7 cellular contexts compared by ENCODE assay signal in genomic region chr17:75154195-75155106, GRCh38. TPM values are rescaled to one million over a fixed set of nuclear protein-coding genes. Genes with fewer than 3 reads are reported as not detected.
A peak's percentile ranks its signal among the peaks of the same experiment; 100 is the strongest.
DNase-seq lines count a peak whose midpoint lies in the region; ATAC-seq, FAIRE-seq and TF ChIP-seq lines count a peak whose summit lies in the region.

Gene JPT1 (minus strand): TSS chr17:75154512. CDS start chr17:75154397, 115 bp downstream.

- H3K9ac ChIP-seq in astrocyte (ENCODE audit: low read length) = peak within 1 kb of the TSS; percentile 96

- H3K27ac ChIP-seq in astrocyte (ENCODE audit: low read depth, low read length) (peak within 1 kb of the TSS; percentile 77), hepatocyte (peak within 1 kb of the TSS; percentile 80)

- no peaks in the 10 kb centered on the region for H3K36me3 ChIP-seq in astrocyte (ENCODE audit: insufficient read depth, low read length)
- H3K36me3 ChIP-seq in hepatocyte (replicated peaks; ENCODE audit: insufficient read depth, low read depth) = no peaks in the 10 kb centered on the region

- no peaks in the 10 kb centered on the region for H3K27me3 Mint-ChIP-seq in astrocyte (ENCODE audit: low read depth, unreplicated experiment)

- H3K4me2 ChIP-seq in astrocyte (ENCODE audit: low read length) (peak within 1 kb of the TSS; percentile 92), hepatocyte (peak within 1 kb of the TSS; percentile 76)

- no peaks in the 10 kb centered on the region for H3K9me3 Mint-ChIP-seq in astrocyte (ENCODE audit: unreplicated experiment)

- H3K4me3 ChIP-seq in astrocyte (ENCODE audit: insufficient read depth, low read depth, low read length) (peak within 1 kb of the TSS; percentile 89), hepatocyte (peak within 1 kb of the TSS; percentile 57)

- FAIRE-seq in astrocyte (lab: Jason Lieb, UNC) = no peak

- peaks cover 52% of the 10 kb centered on the region for H3K79me2 ChIP-seq in astrocyte (ENCODE audit: insufficient read depth, low read length)
- peaks cover 45% of the 10 kb centered on the region for H3K79me2 ChIP-seq in hepatocyte

- 5% methylated on average over 45 of the region's 67 CpGs for WGBS in hepatocyte (ENCODE audit: low lambda C conversion rate, missing lambda C conversion rate)

- peak; percentile 94 for ATAC-seq in GM18505 (IDR thresholded peaks at IDR 0.05; ENCODE audit: unreplicated experiment)
- peak; percentile 88 for ATAC-seq in HG02973 (IDR thresholded peaks at IDR 0.05; ENCODE audit: unreplicated experiment)

- H3K4me1 ChIP-seq in astrocyte (ENCODE audit: insufficient read depth, low read length) (peaks cover 17% of the 10 kb centered on the region), hepatocyte (ENCODE audit: insufficient read depth) (peaks cover 7% of the 10 kb centered on the region)

- TF ChIP-seq CTCF in astrocyte (IDR thresholded peaks at IDR 0.05; ENCODE audit: insufficient read depth, low read depth, low read length) (no peak), hepatocyte (IDR thresholded peaks at IDR 0.05; ENCODE audit: poor library complexity) (no peak)

- H3K4me1 Mint-ChIP-seq in astrocyte (ENCODE audit: low read depth, unreplicated experiment) = peaks cover 16% of the 10 kb centered on the region

- no peaks in the 10 kb centered on the region for H3K9me2 ChIP-seq in hepatocyte (replicated peaks; ENCODE audit: insufficient read depth)

- peaks cover 2% of the 10 kb centered on the region for H3K36me3 Mint-ChIP-seq in astrocyte (ENCODE audit: low read depth, unreplicated experiment)

- H2AFZ ChIP-seq in astrocyte (ENCODE audit: low read depth, low read length) (peak within 1 kb of the TSS; percentile 55), hepatocyte (no peak within 1 kb of the TSS)

- no peaks in the 10 kb centered on the region for H3K9me3 ChIP-seq in astrocyte (ENCODE audit: insufficient read depth, low read depth, low read length)
- H3K9me3 ChIP-seq in hepatocyte (ENCODE audit: low read depth) = no peaks in the 10 kb centered on the region

- H3K27ac Mint-ChIP-seq in astrocyte (ENCODE audit: unreplicated experiment) = peak within 1 kb of the TSS; percentile 87

- TF ChIP-seq POLR2A in GM18505 (IDR thresholded peaks at IDR 0.05; ENCODE audit: borderline replicate concordance, extremely low read depth, insufficient read depth, insufficient read length) = peak; percentile 100

- H4K20me1 ChIP-seq in astrocyte (ENCODE audit: insufficient read depth, low read length) (peaks cover 37% of the 10 kb centered on the region), hepatocyte (ENCODE audit: insufficient read depth, poor library complexity, severe bottlenecking) (no peaks in the 10 kb centered on the region)

- H3K27me3 ChIP-seq in astrocyte (ENCODE audit: insufficient read depth, low read length) (no peaks in the 10 kb centered on the region), hepatocyte (no peaks in the 10 kb centered on the region)

- peak within 1 kb of the TSS; percentile 95 for H3K4me3 Mint-ChIP-seq in astrocyte (ENCODE audit: unreplicated experiment)

- DNase-seq in NCI-H2029 (lab: John Stamatoyannopoulos, UW) (peak; percentile 97), T-helper 22 cell (ENCODE audit: low read depth) (peak; percentile 98), astrocyte (ENCODE audit: low read depth) (peak; percentile 95), hepatocyte (ENCODE audit: low spot score) (peak; percentile 99), retina (peak; percentile 97)

RNA-seq across cellular contexts. Expression of gene JPT1, which starts in this region (rescaled TPM):
- total RNA-seq in astrocyte (232 and 282 TPM in 2 replicates), hepatocyte (103 and 107 TPM in 2 replicates)
- polyA plus RNA-seq in hepatocyte = 172 and 181 TPM in 2 replicates

Comparison
In these comparisons a context has a peak if more than half of its experiments do, and no peak if none do; other contexts are left out.
1. Peak in every context shown above with its lines: DNase-seq, ATAC-seq, H3K4me3 ChIP-seq and H3K27ac ChIP-seq.